ENCODE assay signal across 1 cellular context in the genomic region with DNA sequence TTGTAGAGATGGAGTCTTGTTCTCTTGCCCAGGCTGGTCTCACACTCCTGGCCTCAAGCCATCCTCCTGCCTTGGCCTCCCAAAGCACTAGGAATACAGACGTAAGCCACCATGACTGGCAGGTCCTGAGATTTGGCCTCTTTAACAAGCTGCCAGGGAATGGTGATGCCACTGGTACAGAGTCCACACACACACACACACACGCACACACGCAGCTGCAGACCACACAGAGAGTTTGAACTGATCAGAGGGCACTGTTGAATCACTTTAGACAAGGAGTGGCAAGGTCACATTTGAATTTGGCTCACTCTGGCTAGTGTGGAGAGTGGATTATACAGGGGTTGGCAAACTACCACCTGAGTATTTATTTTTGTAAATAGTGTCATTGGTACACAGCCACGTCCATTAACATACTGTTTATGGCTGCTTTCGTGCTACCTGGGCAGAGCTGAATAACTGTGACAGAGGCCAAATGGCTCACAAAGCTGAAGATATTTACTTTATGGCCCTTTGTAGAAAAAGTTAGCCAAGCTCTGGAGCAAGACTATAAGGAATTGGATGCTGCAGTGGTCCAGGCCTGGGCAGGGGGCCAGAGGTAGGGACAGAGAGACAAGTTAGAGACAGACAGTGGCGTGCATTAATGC.
TF ChIP-seq lines count a peak whose summit lies in the region.

No MANE protein-coding gene starts in this region.

TF ChIP-seq in HepG2, 621 proteins besides CTCF, POLR2A, EP300 and RAD21 (continued from another document and continues in another):
- TF ChIP-seq, protein P1, sequence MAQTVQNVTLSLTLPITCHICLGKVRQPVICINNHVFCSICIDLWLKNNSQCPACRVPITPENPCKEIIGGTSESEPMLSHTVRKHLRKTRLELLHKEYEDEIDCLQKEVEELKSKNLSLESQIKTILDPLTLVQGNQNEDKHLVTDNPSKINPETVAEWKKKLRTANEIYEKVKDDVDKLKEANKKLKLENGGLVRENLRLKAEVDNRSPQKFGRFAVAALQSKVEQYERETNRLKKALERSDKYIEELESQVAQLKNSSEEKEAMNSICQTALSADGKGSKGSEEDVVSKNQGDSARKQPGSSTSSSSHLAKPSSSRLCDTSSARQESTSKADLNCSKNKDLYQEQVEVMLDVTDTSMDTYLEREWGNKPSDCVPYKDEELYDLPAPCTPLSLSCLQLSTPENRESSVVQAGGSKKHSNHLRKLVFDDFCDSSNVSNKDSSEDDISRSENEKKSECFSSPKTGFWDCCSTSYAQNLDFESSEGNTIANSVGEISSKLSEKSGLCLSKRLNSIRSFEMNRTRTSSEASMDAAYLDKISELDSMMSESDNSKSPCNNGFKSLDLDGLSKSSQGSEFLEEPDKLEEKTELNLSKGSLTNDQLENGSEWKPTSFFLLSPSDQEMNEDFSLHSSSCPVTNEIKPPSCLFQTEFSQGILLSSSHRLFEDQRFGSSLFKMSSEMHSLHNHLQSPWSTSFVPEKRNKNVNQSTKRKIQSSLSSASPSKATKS (CRISPR knock-in tag; IDR thresholded peaks at IDR 0.05) = no peak
- peak; percentile 54 for TF ChIP-seq SKI (IDR thresholded peaks at IDR 0.05; ENCODE audit: partially characterized antibody)
- TF ChIP-seq ZNF251 (CRISPR knock-in tag; IDR thresholded peaks at IDR 0.05) = no peak
- TF ChIP-seq HDAC1 (CRISPR knock-in tag; IDR thresholded peaks at IDR 0.05) = peak; percentile 86
- TF ChIP-seq, protein P2, sequence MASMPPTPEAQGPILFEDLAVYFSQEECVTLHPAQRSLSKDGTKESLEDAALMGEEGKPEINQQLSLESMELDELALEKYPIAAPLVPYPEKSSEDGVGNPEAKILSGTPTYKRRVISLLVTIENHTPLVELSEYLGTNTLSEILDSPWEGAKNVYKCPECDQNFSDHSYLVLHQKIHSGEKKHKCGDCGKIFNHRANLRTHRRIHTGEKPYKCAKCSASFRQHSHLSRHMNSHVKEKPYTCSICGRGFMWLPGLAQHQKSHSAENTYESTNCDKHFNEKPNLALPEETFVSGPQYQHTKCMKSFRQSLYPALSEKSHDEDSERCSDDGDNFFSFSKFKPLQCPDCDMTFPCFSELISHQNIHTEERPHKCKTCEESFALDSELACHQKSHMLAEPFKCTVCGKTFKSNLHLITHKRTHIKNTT (CRISPR knock-in tag; IDR thresholded peaks at IDR 0.05) = no peak
- TF ChIP-seq ZNF747 (CRISPR knock-in tag; IDR thresholded peaks at IDR 0.05; ENCODE audit: borderline replicate concordance) = no peak
- TF ChIP-seq PHF5A (CRISPR knock-in tag; IDR thresholded peaks at IDR 0.05; ENCODE audit: low read depth, unreplicated experiment) = peak; percentile 78
- TF ChIP-seq EHMT2 (IDR thresholded peaks at IDR 0.05; ENCODE audit: borderline replicate concordance, low read depth, low read length) = no peak
- 0 out of 2 replicates have a peak, but pooled peaks have one; percentile 18 for TF ChIP-seq ZNF350 (CRISPR knock-in tag; IDR thresholded peaks at IDR 0.05; ENCODE audit: borderline replicate concordance, low read depth)
- no peak for TF ChIP-seq PPARG (CRISPR knock-in tag; conservative IDR thresholded peaks at IDR 0.05)
- peak; percentile 60; the same call in 1 of the 2 replicates for TF ChIP-seq TBX3 (IDR thresholded peaks at IDR 0.05; ENCODE audit: borderline replicate concordance)
- TF ChIP-seq, protein P3, sequence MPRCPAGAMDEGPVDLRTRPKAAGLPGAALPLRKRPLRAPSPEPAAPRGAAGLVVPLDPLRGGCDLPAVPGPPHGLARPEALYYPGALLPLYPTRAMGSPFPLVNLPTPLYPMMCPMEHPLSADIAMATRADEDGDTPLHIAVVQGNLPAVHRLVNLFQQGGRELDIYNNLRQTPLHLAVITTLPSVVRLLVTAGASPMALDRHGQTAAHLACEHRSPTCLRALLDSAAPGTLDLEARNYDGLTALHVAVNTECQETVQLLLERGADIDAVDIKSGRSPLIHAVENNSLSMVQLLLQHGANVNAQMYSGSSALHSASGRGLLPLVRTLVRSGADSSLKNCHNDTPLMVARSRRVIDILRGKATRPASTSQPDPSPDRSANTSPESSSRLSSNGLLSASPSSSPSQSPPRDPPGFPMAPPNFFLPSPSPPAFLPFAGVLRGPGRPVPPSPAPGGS (CRISPR knock-in tag; IDR thresholded peaks at IDR 0.05) = peak; percentile 46; the same call in 1 of the 2 replicates
- TF ChIP-seq, protein P4, sequence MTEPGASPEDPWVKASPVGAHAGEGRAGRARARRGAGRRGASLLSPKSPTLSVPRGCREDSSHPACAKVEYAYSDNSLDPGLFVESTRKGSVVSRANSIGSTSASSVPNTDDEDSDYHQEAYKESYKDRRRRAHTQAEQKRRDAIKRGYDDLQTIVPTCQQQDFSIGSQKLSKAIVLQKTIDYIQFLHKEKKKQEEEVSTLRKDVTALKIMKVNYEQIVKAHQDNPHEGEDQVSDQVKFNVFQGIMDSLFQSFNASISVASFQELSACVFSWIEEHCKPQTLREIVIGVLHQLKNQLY (CRISPR knock-in tag; IDR thresholded peaks at IDR 0.05) = no peak
- peak; percentile 94 for TF ChIP-seq ZNF292 (CRISPR knock-in tag; IDR thresholded peaks at IDR 0.05; ENCODE audit: borderline replicate concordance, low read depth)
- TF ChIP-seq FOXM1 (CRISPR knock-in tag; IDR thresholded peaks at IDR 0.05) = no peak
- TF ChIP-seq ZNF703 (CRISPR knock-in tag; IDR thresholded peaks at IDR 0.05; ENCODE audit: borderline replicate concordance) = no peak
- TF ChIP-seq, protein P5, sequence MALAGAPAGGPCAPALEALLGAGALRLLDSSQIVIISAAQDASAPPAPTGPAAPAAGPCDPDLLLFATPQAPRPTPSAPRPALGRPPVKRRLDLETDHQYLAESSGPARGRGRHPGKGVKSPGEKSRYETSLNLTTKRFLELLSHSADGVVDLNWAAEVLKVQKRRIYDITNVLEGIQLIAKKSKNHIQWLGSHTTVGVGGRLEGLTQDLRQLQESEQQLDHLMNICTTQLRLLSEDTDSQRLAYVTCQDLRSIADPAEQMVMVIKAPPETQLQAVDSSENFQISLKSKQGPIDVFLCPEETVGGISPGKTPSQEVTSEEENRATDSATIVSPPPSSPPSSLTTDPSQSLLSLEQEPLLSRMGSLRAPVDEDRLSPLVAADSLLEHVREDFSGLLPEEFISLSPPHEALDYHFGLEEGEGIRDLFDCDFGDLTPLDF (CRISPR knock-in tag; IDR thresholded peaks at IDR 0.05) = no peak
- TF ChIP-seq ZNF563 (CRISPR knock-in tag; IDR thresholded peaks at IDR 0.05) = no peak
- no peak for TF ChIP-seq ZFP41 (CRISPR knock-in tag; IDR thresholded peaks at IDR 0.05; ENCODE audit: borderline replicate concordance)
- TF ChIP-seq ZNF160 (CRISPR knock-in tag; IDR thresholded peaks at IDR 0.05) = no peak
- no peak for TF ChIP-seq HMGA1 (CRISPR knock-in tag; conservative IDR thresholded peaks at IDR 0.05)
- peak; percentile 43; the same call in 1 of the 2 replicates for TF ChIP-seq HOXA3 (CRISPR knock-in tag; IDR thresholded peaks at IDR 0.05)
- TF ChIP-seq, protein P6, sequence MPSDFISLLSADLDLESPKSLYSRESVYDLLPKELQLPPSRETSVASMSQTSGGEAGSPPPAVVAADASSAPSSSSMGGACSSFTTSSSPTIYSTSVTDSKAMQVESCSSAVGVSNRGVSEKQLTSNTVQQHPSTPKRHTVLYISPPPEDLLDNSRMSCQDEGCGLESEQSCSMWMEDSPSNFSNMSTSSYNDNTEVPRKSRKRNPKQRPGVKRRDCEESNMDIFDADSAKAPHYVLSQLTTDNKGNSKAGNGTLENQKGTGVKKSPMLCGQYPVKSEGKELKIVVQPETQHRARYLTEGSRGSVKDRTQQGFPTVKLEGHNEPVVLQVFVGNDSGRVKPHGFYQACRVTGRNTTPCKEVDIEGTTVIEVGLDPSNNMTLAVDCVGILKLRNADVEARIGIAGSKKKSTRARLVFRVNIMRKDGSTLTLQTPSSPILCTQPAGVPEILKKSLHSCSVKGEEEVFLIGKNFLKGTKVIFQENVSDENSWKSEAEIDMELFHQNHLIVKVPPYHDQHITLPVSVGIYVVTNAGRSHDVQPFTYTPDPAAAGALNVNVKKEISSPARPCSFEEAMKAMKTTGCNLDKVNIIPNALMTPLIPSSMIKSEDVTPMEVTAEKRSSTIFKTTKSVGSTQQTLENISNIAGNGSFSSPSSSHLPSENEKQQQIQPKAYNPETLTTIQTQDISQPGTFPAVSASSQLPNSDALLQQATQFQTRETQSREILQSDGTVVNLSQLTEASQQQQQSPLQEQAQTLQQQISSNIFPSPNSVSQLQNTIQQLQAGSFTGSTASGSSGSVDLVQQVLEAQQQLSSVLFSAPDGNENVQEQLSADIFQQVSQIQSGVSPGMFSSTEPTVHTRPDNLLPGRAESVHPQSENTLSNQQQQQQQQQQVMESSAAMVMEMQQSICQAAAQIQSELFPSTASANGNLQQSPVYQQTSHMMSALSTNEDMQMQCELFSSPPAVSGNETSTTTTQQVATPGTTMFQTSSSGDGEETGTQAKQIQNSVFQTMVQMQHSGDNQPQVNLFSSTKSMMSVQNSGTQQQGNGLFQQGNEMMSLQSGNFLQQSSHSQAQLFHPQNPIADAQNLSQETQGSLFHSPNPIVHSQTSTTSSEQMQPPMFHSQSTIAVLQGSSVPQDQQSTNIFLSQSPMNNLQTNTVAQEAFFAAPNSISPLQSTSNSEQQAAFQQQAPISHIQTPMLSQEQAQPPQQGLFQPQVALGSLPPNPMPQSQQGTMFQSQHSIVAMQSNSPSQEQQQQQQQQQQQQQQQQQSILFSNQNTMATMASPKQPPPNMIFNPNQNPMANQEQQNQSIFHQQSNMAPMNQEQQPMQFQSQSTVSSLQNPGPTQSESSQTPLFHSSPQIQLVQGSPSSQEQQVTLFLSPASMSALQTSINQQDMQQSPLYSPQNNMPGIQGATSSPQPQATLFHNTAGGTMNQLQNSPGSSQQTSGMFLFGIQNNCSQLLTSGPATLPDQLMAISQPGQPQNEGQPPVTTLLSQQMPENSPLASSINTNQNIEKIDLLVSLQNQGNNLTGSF (CRISPR knock-in tag; IDR thresholded peaks at IDR 0.05) = no peak
- no peak for TF ChIP-seq ZNF24 (IDR thresholded peaks at IDR 0.05)
- TF ChIP-seq EEA1 (CRISPR knock-in tag; IDR thresholded peaks at IDR 0.05; ENCODE audit: borderline replicate concordance) = no peak
- no peak for TF ChIP-seq ZNF878 (CRISPR knock-in tag; IDR thresholded peaks at IDR 0.05)
- TF ChIP-seq, protein P7, sequence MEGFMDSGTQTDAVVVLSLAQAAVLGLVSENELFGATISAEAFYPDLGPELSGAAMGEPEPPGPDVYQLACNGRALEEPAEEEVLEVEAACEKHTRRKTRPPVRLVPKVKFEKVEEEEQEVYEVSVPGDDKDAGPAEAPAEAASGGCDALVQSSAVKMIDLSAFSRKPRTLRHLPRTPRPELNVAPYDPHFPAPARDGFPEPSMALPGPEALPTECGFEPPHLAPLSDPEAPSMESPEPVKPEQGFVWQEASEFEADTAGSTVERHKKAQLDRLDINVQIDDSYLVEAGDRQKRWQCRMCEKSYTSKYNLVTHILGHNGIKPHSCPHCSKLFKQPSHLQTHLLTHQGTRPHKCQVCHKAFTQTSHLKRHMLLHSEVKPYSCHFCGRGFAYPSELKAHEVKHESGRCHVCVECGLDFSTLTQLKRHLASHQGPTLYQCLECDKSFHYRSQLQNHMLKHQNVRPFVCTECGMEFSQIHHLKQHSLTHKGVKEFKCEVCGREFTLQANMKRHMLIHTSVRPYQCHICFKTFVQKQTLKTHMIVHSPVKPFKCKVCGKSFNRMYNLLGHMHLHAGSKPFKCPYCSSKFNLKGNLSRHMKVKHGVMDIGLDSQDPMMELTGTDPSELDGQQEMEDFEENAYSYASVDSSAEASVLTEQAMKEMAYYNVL (CRISPR knock-in tag; IDR thresholded peaks at IDR 0.05; ENCODE audit: borderline replicate concordance) = 0 out of 2 replicates have a peak, but pooled peaks have one; percentile 72
- no peak for TF ChIP-seq ISX (CRISPR knock-in tag; conservative IDR thresholded peaks at IDR 0.05)
- 0 out of 2 replicates have a peak, but pooled peaks have one; percentile 54 for TF ChIP-seq SOX5 (CRISPR knock-in tag; IDR thresholded peaks at IDR 0.05; ENCODE audit: borderline replicate concordance)
- no peak for TF ChIP-seq ZNF572 (CRISPR knock-in tag; IDR thresholded peaks at IDR 0.05)
- TF ChIP-seq ZNF274 (CRISPR knock-in tag; IDR thresholded peaks at IDR 0.05) = no peak
- TF ChIP-seq ZNF772 (CRISPR knock-in tag; IDR thresholded peaks at IDR 0.05) = no peak
- no peak for TF ChIP-seq ZNF879 (CRISPR knock-in tag; IDR thresholded peaks at IDR 0.05)
- no peak for TF ChIP-seq ZBTB20 (CRISPR knock-in tag; IDR thresholded peaks at IDR 0.05; ENCODE audit: borderline replicate concordance, low read depth)
- TF ChIP-seq, protein P8, sequence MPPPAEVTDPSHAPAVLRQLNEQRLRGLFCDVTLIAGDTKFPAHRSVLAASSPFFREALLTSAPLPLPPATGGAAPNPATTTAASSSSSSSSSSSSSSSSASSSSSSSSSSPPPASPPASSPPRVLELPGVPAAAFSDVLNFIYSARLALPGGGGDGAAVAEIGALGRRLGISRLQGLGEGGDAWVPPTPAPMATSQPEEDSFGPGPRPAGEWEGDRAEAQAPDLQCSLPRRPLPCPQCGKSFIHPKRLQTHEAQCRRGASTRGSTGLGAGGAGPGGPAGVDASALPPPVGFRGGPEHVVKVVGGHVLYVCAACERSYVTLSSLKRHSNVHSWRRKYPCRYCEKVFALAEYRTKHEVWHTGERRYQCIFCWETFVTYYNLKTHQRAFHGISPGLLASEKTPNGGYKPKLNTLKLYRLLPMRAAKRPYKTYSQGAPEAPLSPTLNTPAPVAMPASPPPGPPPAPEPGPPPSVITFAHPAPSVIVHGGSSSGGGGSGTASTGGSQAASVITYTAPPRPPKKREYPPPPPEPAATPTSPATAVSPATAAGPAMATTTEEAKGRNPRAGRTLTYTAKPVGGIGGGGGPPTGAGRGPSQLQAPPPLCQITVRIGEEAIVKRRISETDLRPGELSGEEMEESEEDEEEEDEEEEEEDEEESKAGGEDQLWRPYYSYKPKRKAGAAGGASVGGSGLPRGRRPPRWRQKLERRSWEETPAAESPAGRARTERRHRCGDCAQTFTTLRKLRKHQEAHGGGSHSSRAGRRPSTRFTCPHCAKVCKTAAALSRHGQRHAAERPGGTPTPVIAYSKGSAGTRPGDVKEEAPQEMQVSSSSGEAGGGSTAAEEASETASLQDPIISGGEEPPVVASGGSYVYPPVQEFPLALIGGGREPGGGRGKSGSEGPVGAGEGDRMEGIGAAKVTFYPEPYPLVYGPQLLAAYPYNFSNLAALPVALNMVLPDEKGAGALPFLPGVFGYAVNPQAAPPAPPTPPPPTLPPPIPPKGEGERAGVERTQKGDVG (CRISPR knock-in tag; IDR thresholded peaks at IDR 0.05; ENCODE audit: borderline replicate concordance) = no peak
- TF ChIP-seq, protein P9, sequence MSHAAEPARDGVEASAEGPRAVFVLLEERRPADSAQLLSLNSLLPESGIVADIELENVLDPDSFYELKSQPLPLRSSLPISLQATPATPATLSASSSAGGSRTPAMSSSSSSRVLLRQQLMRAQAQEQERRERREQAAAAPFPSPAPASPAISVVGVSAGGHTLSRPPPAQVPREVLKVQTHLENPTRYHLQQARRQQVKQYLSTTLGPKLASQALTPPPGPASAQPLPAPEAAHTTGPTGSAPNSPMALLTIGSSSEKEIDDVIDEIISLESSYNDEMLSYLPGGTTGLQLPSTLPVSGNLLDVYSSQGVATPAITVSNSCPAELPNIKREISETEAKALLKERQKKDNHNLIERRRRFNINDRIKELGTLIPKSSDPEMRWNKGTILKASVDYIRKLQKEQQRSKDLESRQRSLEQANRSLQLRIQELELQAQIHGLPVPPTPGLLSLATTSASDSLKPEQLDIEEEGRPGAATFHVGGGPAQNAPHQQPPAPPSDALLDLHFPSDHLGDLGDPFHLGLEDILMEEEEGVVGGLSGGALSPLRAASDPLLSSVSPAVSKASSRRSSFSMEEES (CRISPR knock-in tag; IDR thresholded peaks at IDR 0.05) = no peak
- no peak for TF ChIP-seq SNRNP70 (IDR thresholded peaks at IDR 0.05; ENCODE audit: low read depth, low read length)
- TF ChIP-seq ZNF607 (CRISPR knock-in tag; IDR thresholded peaks at IDR 0.05; ENCODE audit: borderline replicate concordance) = no peak
- no peak for TF ChIP-seq CCDC6 (CRISPR knock-in tag; IDR thresholded peaks at IDR 0.05)
- TF ChIP-seq MTF2 (CRISPR knock-in tag; IDR thresholded peaks at IDR 0.05; ENCODE audit: borderline replicate concordance) = no peak
- TF ChIP-seq ARNTL (CRISPR knock-in tag; IDR thresholded peaks at IDR 0.05) = no peak
- TF ChIP-seq SAP130 (CRISPR knock-in tag; IDR thresholded peaks at IDR 0.05; ENCODE audit: low read depth) = peak; percentile 66
